In genomic region chr7:73811760-73812168, GRCh38 we compare ENCODE assay signal across 1 cellular context.
TF ChIP-seq lines count a peak whose summit lies in the region.

No MANE protein-coding gene starts in this region.

TF ChIP-seq in GM12878, 131 proteins besides CTCF, POLR2A, EP300 and RAD21:
- TF ChIP-seq YY1 (IDR thresholded peaks at IDR 0.05; ENCODE audit: low read depth, low read length) (0 out of 2 replicates have a peak, but pooled peaks have one; percentile 50), ZNF274 (IDR thresholded peaks at IDR 0.05; ENCODE audit: insufficient read depth, insufficient read length) (no peak), RUNX3 (IDR thresholded peaks at IDR 0.05; ENCODE audit: low read length) (peak; percentile 33; the same call in 1 of the 2 replicates), SMC3 (IDR thresholded peaks at IDR 0.05; ENCODE audit: borderline replicate concordance, low read length) (peak; percentile 74), REST (IDR thresholded peaks at IDR 0.05; ENCODE audit: low read depth, low read length) (peak; percentile 56; the same call in 1 of the 2 replicates), ZNF622 (IDR thresholded peaks at IDR 0.05) (no peak), ATF2 (IDR thresholded peaks at IDR 0.05; ENCODE audit: low read length) (no peak)
